In genomic region chr3:137050281-137050680, GRCh38 we compare ENCODE assay signal across 19 cellular contexts.
DNase-seq lines count a peak whose midpoint lies in the region; ATAC-seq, FAIRE-seq and TF ChIP-seq lines count a peak whose summit lies in the region.
"Had no signal": no experiment of that assay in that cellular context is flagged by ENCODE, and none has a peak within 500 bp of the region (broad histone marks: within the 10 kb centered on the region; RNA-seq: fewer than 3 reads in every experiment).

No MANE protein-coding gene starts in this region.

- no peak for TF ChIP-seq CTCF in bronchial epithelial cell (IDR thresholded peaks at IDR 0.05; ENCODE audit: insufficient read depth, low read length, severe bottlenecking)
- no peak for TF ChIP-seq CTCF in colonic mucosa (IDR thresholded peaks at IDR 0.05)

- ATAC-seq in left colon = peak; percentile 85
- ATAC-seq: CD8-positive, alpha-beta T cell; GM23338 had no signal

- no peak overlapping the region for H3K27ac ChIP-seq in colonic mucosa

- H3K27me3 ChIP-seq in bronchial epithelial cell (ENCODE audit: control insufficient read depth, insufficient read depth, low read length) = no peaks in the 10 kb centered on the region
- H3K27me3 ChIP-seq in colonic mucosa = no peaks in the 10 kb centered on the region

- H3K9ac ChIP-seq in colonic mucosa (ENCODE audit: low read depth in 2 of 2, low read length in 2 of 2) = no peak overlapping the region

- no peaks in the 10 kb centered on the region for H3K9me3 ChIP-seq in colonic mucosa
- H3K9me3 ChIP-seq: Caco-2, HAP-1 had no signal

- DNase-seq in bronchial epithelial cell (ENCODE audit: low read depth) (no peak), colonic mucosa (peak; percentile 30), left colon (no peak), cortex of kidney (lab: John Stamatoyannopoulos, UW) (no peak), midbrain (lab: John Stamatoyannopoulos, UW) (no peak), cerebellum (ENCODE audit: low spot score) (no peak)
- DNase-seq: C1 segment of cervical spinal cord; Caco-2; CD4-positive, CD25-positive, alpha-beta regulatory T cell; CD8-positive, alpha-beta T cell; DMS153; DMS79 treated with DMSO at 0.1 percent for 48 hours; GF-D8; HFFc6 had no signal

- H3K36me3 ChIP-seq in bronchial epithelial cell (ENCODE audit: control insufficient read depth, insufficient read depth, low read length) (peaks cover 4% of the 10 kb centered on the region), colonic mucosa (no peaks in the 10 kb centered on the region)
- H3K36me3 ChIP-seq: HAP-1 had no signal

- no peak overlapping the region for H3K4me3 ChIP-seq in bronchial epithelial cell (ENCODE audit: low read depth, low read length)
- no peak overlapping the region for H3K4me3 ChIP-seq in colonic mucosa
- H3K4me3 ChIP-seq: GM23338, HAP-1 had no signal

- H3K4me1 ChIP-seq in colonic mucosa = no peaks in the 10 kb centered on the region
- H3K4me1 ChIP-seq: Caco-2, HAP-1 had no signal

- intact Hi-C loops in colonic mucosa (cut with DNase I) = no loop called here
- intact Hi-C loops in left colon (cut with DNase I, micrococcal nuclease) = no loop called here

- peak; percentile 23 for FAIRE-seq in bronchial epithelial cell (lab: Jason Lieb, UNC)
- FAIRE-seq: GM12891, GM18507, H54 had no signal
